In genomic region chr19:45469132-45469834, GRCh38 we compare ENCODE assay signal across 8 cellular contexts. TPM values are rescaled to one million over a fixed set of nuclear protein-coding genes. Genes with fewer than 3 reads are reported as not detected.
DNase-seq lines count a peak whose midpoint lies in the region; ATAC-seq and TF ChIP-seq lines count a peak whose summit lies in the region.

No MANE protein-coding gene starts in this region.

- in situ Hi-C loops in brain microvascular endothelial cell (cut with HindIII; ENCODE audit: low pct_ligation_motif_present, low sequenced_read_pairs), result no loop called here

- H3K4me1 ChIP-seq in iPS-18a (ENCODE audit: control insufficient read depth, low read depth, low read length) (peaks cover 5% of the 10 kb centered on the region), skeletal muscle satellite cell (ENCODE audit: control insufficient read depth, insufficient read depth, low read length) (peaks cover 19% of the 10 kb centered on the region)

- H3K27me3 ChIP-seq in brain microvascular endothelial cell (replicated peaks), result no peaks in the 10 kb centered on the region
- peaks cover 67% of the 10 kb centered on the region for H3K27me3 ChIP-seq in iPS-18a (ENCODE audit: control insufficient read depth, insufficient read depth, low read length)
- no peaks in the 10 kb centered on the region for H3K27me3 ChIP-seq in skeletal muscle satellite cell (ENCODE audit: control insufficient read depth, insufficient read depth, low read length)

- H3K4me2 ChIP-seq in skeletal muscle satellite cell (ENCODE audit: low read length), result peak overlapping the region; percentile 98

- H3K36me3 ChIP-seq in brain microvascular endothelial cell (replicated peaks) (no peaks in the 10 kb centered on the region), iPS-18a (ENCODE audit: control insufficient read depth, low read depth, low read length) (no peaks in the 10 kb centered on the region), skeletal muscle satellite cell (ENCODE audit: insufficient read depth, low read length) (no peaks in the 10 kb centered on the region)

- H3K27ac ChIP-seq in brain microvascular endothelial cell (peak overlapping the region; percentile 99), iPS-18a (ENCODE audit: low read length) (peak overlapping the region; percentile 100)

- H3K9me3 ChIP-seq in iPS-18a (ENCODE audit: control insufficient read depth, low read depth, low read length) (no peaks in the 10 kb centered on the region), skeletal muscle satellite cell (replicated peaks; ENCODE audit: low read length) (no peaks in the 10 kb centered on the region)

- H3K4me3 ChIP-seq in brain microvascular endothelial cell (ENCODE audit: low read depth, low read length) (peak overlapping the region; percentile 97), iPS-18a (ENCODE audit: low read length) (peak overlapping the region; percentile 95), skeletal muscle satellite cell (ENCODE audit: low read length) (peak overlapping the region; percentile 90)

- DNase-seq in NK-92 treated with Interleukin-12 subunit alpha and Interleukin-12 subunit beta, amount 100 ng/mL, for 24 hours (lab: John Stamatoyannopoulos, UW), result peak; percentile 88
- DNase-seq in NK-92 (lab: John Stamatoyannopoulos, UW; ENCODE audit: unreplicated experiment) (no peak), NCI-H2107 treated with DMSO at 0.1 percent for 48 hours (lab: John Stamatoyannopoulos, UW; ENCODE audit: unreplicated experiment) (peak; percentile 76), UCSD-AML1 (lab: John Stamatoyannopoulos, UW; ENCODE audit: unreplicated experiment) (peak; percentile 97), brain microvascular endothelial cell (peak; percentile 81)

- H3K9ac ChIP-seq in iPS-18a (ENCODE audit: low read length) (peak overlapping the region; percentile 91), skeletal muscle satellite cell (ENCODE audit: low read depth, low read length) (peak overlapping the region; percentile 90)

- ATAC-seq in HG03064 (IDR thresholded peaks at IDR 0.05; ENCODE audit: low read depth, unreplicated experiment), result peak; percentile 37

- TF ChIP-seq CTCF in brain microvascular endothelial cell (IDR thresholded peaks at IDR 0.05; ENCODE audit: low read depth, low read length, missing control alignments), result no peak

RNA-seq across cellular contexts. Expression of gene FOSB, which starts 1.5 kb away (rescaled TPM):
- 0.66 and 1.0 TPM in 2 replicates for total RNA-seq in skeletal muscle satellite cell (2012; rRNA removed)

RNA-seq across cellular contexts. Expression of gene RTN2, which starts 27.6 kb away (rescaled TPM):
- total RNA-seq in skeletal muscle satellite cell (2012; rRNA removed), result 5.1 and 5.7 TPM in 2 replicates

RNA-seq across cellular contexts. Expression of gene PPM1N, which starts 29.0 kb away (rescaled TPM):
- 1.3 and 1.8 TPM in 2 replicates for total RNA-seq in skeletal muscle satellite cell (2012; rRNA removed)

RNA-seq across cellular contexts. Expression of gene VASP, which starts 38.0 kb away (rescaled TPM):
- total RNA-seq in skeletal muscle satellite cell (2012; rRNA removed), result 81.9 and 97.9 TPM in 2 replicates

RNA-seq across cellular contexts. Expression of gene ERCC1, which starts 45.6 kb away (rescaled TPM):
- 167 and 201 TPM in 2 replicates for total RNA-seq in skeletal muscle satellite cell (2012; rRNA removed)
